In genomic region chr12:77724367-77724957, GRCh38 we compare ENCODE assay signal across 8 cellular contexts.
DNase-seq lines count a peak whose midpoint lies in the region; ATAC-seq and TF ChIP-seq lines count a peak whose summit lies in the region.

No MANE protein-coding gene starts in this region.

- intact Hi-C loops in gastrocnemius medialis (cut with DNase I; ENCODE audit: low total_unique reads) = loop anchor here (2.0 kb wide), 1 partner anchor 200 kb away; no protein-coding TSS in a partner anchor

- H3K36me3 Mint-ChIP-seq in endothelial cell (ENCODE audit: low read depth, unreplicated experiment) (no peaks in the 10 kb centered on the region), nephron progenitor cell (ENCODE audit: low read depth) (no peaks in the 10 kb centered on the region)

- peak; percentile 76 for TF ChIP-seq CTCF in GM13977 (IDR thresholded peaks at IDR 0.05; ENCODE audit: extremely low read depth, insufficient read depth, missing control alignments)
- TF ChIP-seq CTCF in endothelial cell (IDR thresholded peaks at IDR 0.05; ENCODE audit: unreplicated experiment) = peak; percentile 63
- TF ChIP-seq CTCF in nephron progenitor cell (IDR thresholded peaks at IDR 0.05) = peak; percentile 55
- peak in 2 of 5 experiments; percentile 27 for TF ChIP-seq CTCF in gastrocnemius medialis (IDR thresholded peaks at IDR 0.05 in 4 of 5, conservative IDR thresholded peaks at IDR 0.05 in 1 of 5)

- H3K9me3 ChIP-seq in MG63 (no peaks in the 10 kb centered on the region), gastrocnemius medialis (no peaks in the 10 kb centered on the region)

- H3K4me3 ChIP-seq in MG63 = no peak overlapping the region
- no peak overlapping the region for H3K4me3 ChIP-seq in gastrocnemius medialis

- in situ Hi-C loops in GM13977 (cut with MboI; ENCODE audit: low pct_unique_long_range_greater_than_20kb, low sequenced_read_pairs, unreplicated experiment) (loop anchor here (10.0 kb wide), 1 partner anchor 200 kb away; no protein-coding TSS in a partner anchor), gastrocnemius medialis (cut with MboI; ENCODE audit: low sequenced_read_pairs in 4 of 4) (loop anchor here in 2 of 4 donors (10.0 kb wide), 2 partner anchors 190 to 200 kb away; no protein-coding TSS in a partner anchor)

- peaks cover 3% of the 10 kb centered on the region for H3K27me3 Mint-ChIP-seq in endothelial cell (ENCODE audit: unreplicated experiment)
- no peaks in the 10 kb centered on the region for H3K27me3 Mint-ChIP-seq in nephron progenitor cell (ENCODE audit: low read depth, poor library complexity)

- no peak for TF ChIP-seq POLR2A in gastrocnemius medialis (IDR thresholded peaks at IDR 0.05)

- no peak for DNase-seq in GM13977 (ENCODE audit: low spot score)
- DNase-seq in NCI-H82 treated with DMSO at 0.1 percent for 48 hours (lab: John Stamatoyannopoulos, UW; ENCODE audit: unreplicated experiment) = peak; percentile 53
- peak; percentile 8 for DNase-seq in endothelial cell (ENCODE audit: low spot score)
- no peak for DNase-seq in nephron progenitor cell
- DNase-seq in MG63 = no peak
- no peak for DNase-seq in gastrocnemius medialis

- no peak overlapping the region for H3K27ac ChIP-seq in gastrocnemius medialis

- H3K36me3 ChIP-seq in MG63 = no peaks in the 10 kb centered on the region
- H3K36me3 ChIP-seq in gastrocnemius medialis = no peaks in the 10 kb centered on the region

- peaks cover 37% of the 10 kb centered on the region for H3K4me1 Mint-ChIP-seq in endothelial cell (ENCODE audit: unreplicated experiment)
- H3K4me1 Mint-ChIP-seq in nephron progenitor cell = peaks cover 12% of the 10 kb centered on the region

- H3K27ac Mint-ChIP-seq in endothelial cell (ENCODE audit: unreplicated experiment) (no peak overlapping the region), nephron progenitor cell (no peak overlapping the region)

- no peaks in the 10 kb centered on the region for H3K4me1 ChIP-seq in gastrocnemius medialis

- no peak overlapping the region for H3K4me3 Mint-ChIP-seq in endothelial cell (ENCODE audit: unreplicated experiment)
- H3K4me3 Mint-ChIP-seq in nephron progenitor cell = no peak overlapping the region

- H3K9me3 Mint-ChIP-seq in endothelial cell (ENCODE audit: unreplicated experiment) = no peaks in the 10 kb centered on the region
- no peaks in the 10 kb centered on the region for H3K9me3 Mint-ChIP-seq in nephron progenitor cell

- H3K27me3 ChIP-seq in MG63 = no peaks in the 10 kb centered on the region
- H3K27me3 ChIP-seq in gastrocnemius medialis = no peaks in the 10 kb centered on the region

- ATAC-seq in HG03442 (IDR thresholded peaks at IDR 0.05; ENCODE audit: unreplicated experiment) (peak; percentile 82), gastrocnemius medialis (no peak), HG03097 (IDR thresholded peaks at IDR 0.05; ENCODE audit: low FRiP score, unreplicated experiment) (no peak)

Comparison
In these comparisons a context has a peak if more than half of its experiments do, and no peak if none do; other contexts are left out.
1. DNase-seq: peak in NCI-H82 treated with DMSO at 0.1 percent for 48 hours (single experiment) and endothelial cell (single experiment); none in GM13977 (single experiment), nephron progenitor cell (single experiment), MG63 (single experiment) and gastrocnemius medialis (0 of 2).